Comparison of ENCODE assay signal across 23 cellular contexts in the genomic region with DNA sequence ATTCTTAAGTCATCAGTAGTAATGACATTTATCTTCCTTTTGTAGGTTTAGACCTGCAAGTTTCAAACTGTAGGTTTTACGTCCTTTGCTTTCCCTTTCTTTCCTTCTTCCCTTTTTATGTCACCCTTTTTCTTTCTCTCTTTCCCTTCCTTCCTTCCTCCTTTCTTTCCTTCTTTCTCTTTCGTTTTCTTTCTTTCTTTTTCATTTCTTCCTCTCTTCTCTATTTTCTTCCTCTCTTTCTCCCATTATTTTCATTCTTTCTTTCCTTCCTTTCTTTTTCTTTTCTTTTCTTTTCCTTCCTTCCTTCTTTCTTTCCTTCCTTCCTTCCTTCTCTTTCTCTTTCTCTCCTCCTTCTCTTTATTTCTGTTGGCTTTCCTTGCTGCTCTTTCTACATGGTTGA. TPM values are rescaled to one million over a fixed set of nuclear protein-coding genes. Genes with fewer than 3 reads are reported as not detected.
DNase-seq lines count a peak whose midpoint lies in the region; ATAC-seq and TF ChIP-seq lines count a peak whose summit lies in the region.
"Had no signal": no experiment of that assay in that cellular context is flagged by ENCODE, and none has a peak within 500 bp of the region (broad histone marks: within the 10 kb centered on the region; RNA-seq: fewer than 3 reads in every experiment).

No MANE protein-coding gene starts in this region.

- WGBS in right lobe of liver (ENCODE audit: insufficient coverage, low coverage, low lambda C conversion rate, missing lambda C conversion rate), result 61% methylated on average over 2 of the region's 2 CpGs

- H3K4me1 Mint-ChIP-seq in activated B cell treated with CpG ODN at 0.5 μM for 24 hours (no peaks in the 10 kb centered on the region), mesothelial cell of epicardium (peaks cover 23% of the 10 kb centered on the region)
- H3K4me1 Mint-ChIP-seq: GM23338, H9 had no signal

- POLR2A ChIA-PET in activated B cell treated with CpG ODN at 0.5 μM for 24 hours (lab: Charles Lee), result no interaction called here

- H3K27me3 Mint-ChIP-seq in activated B cell treated with CpG ODN at 0.5 μM for 24 hours (peaks cover 17% of the 10 kb centered on the region), mesothelial cell of epicardium (ENCODE audit: low read depth) (no peaks in the 10 kb centered on the region)
- H3K27me3 Mint-ChIP-seq: CD4-positive, alpha-beta T cell had no signal

- ATAC-seq in activated naive CD4-positive, alpha-beta T cell treated with anti-CD3 and anti-CD28 coated beads, Interleukin-2, amount 50 U/mL, for 72 hours, result no peak
- ATAC-seq in activated B cell treated with CpG ODN at 0.5 μM for 24 hours (ENCODE audit: low read depth) (no peak), right lobe of liver (no peak)
- ATAC-seq: GM12878, GM23338, HCT116 had no signal

- intact Hi-C loops in activated B cell treated with CpG ODN at 0.5 μM for 24 hours (cut with micrococcal nuclease) (loop anchor here (1.0 kb wide), 1 partner anchor 13 kb away; no protein-coding TSS in a partner anchor), right lobe of liver (cut with DNase I) (no loop called here)

- peak overlapping the region; percentile 13 to 58 for H3K27ac Mint-ChIP-seq in activated naive CD4-positive, alpha-beta T cell treated with anti-CD3 and anti-CD28 coated beads, Interleukin-2, amount 50 U/mL, for 72 hours
- H3K27ac Mint-ChIP-seq in activated B cell treated with CpG ODN at 0.5 μM for 24 hours (no peak overlapping the region), mesothelial cell of epicardium (peak overlapping the region; percentile 49)
- H3K27ac Mint-ChIP-seq: CD4-positive, alpha-beta T cell; GM23338; HFFc6 had no signal

- no peaks in the 10 kb centered on the region for H3K9me3 Mint-ChIP-seq in activated naive CD4-positive, alpha-beta T cell treated with anti-CD3 and anti-CD28 coated beads, Interleukin-2, amount 50 U/mL, for 72 hours
- H3K9me3 Mint-ChIP-seq in activated B cell treated with CpG ODN at 0.5 μM for 24 hours (no peaks in the 10 kb centered on the region), mesothelial cell of epicardium (peaks cover 4% of the 10 kb centered on the region)
- H3K9me3 Mint-ChIP-seq: CD4-positive, alpha-beta T cell; CD8-positive, alpha-beta memory T cell; GM23338; H9; HFFc6 had no signal

- DNase-seq in NOMO-1 treated with DMSO at 0.1 percent for 48 hours (lab: John Stamatoyannopoulos, UW; ENCODE audit: unreplicated experiment), result peak; percentile 24
- no peak for DNase-seq in NOMO-1 treated with dmso at 0.1 percent for 144 hours (lab: John Stamatoyannopoulos, UW; ENCODE audit: unreplicated experiment)
- no peak for DNase-seq in activated naive CD4-positive, alpha-beta T cell treated with anti-CD3 and anti-CD28 coated beads, Interleukin-2, amount 50 U/mL, for 72 hours (ENCODE audit: low spot score in 2 of 2)
- no peak for DNase-seq in activated naive CD4-positive, alpha-beta T cell treated with anti-CD3 and anti-CD28 coated beads, Interleukin-2, amount 50 U/mL, for 16 hours
- DNase-seq in activated B cell treated with CpG ODN at 0.5 μM for 24 hours, result no peak
- no peak for DNase-seq in mesothelial cell of epicardium (ENCODE audit: low spot score in 2 of 2, unreplicated experiment in 2 of 2)
- no peak for DNase-seq in germinal center (ENCODE audit: low spot score)
- no peak for DNase-seq in right lobe of liver
- DNase-seq: BE2C; CD4-positive, alpha-beta T cell; CD8-positive, alpha-beta memory T cell; DMS 273 treated with DMSO at 0.1 percent for 48 hours; DMS79; EL; GDM1; H9; HFFc6 had no signal

- peak; percentile 84 for TF ChIP-seq CTCF in activated B cell treated with CpG ODN at 0.5 μM for 24 hours (IDR thresholded peaks at IDR 0.05)
- no peak for TF ChIP-seq CTCF in mesothelial cell of epicardium (IDR thresholded peaks at IDR 0.05; ENCODE audit: unreplicated experiment)
- TF ChIP-seq CTCF in right lobe of liver (IDR thresholded peaks at IDR 0.05), result no peak

- no peak overlapping the region for H3K4me3 ChIP-seq in right lobe of liver
- H3K4me3 ChIP-seq: BLaER1 treated with 17β-estradiol and CSF1 and Interleukin-3, amounts not matched to agents 10 nM and 100 nM; GM12878; GM23338 had no signal

- TF ChIP-seq POLR2A in right lobe of liver (IDR thresholded peaks at IDR 0.05), result no peak

- H3K4me3 Mint-ChIP-seq in activated B cell treated with CpG ODN at 0.5 μM for 24 hours (no peak overlapping the region), mesothelial cell of epicardium (no peak overlapping the region)
- H3K4me3 Mint-ChIP-seq: CD14-positive monocyte; CD4-positive, alpha-beta T cell; CD8-positive, alpha-beta memory T cell; GM23338; H9; HFFc6 had no signal

- no peak overlapping the region for H3K27ac ChIP-seq in right lobe of liver
- H3K27ac ChIP-seq: 22Rv1; BLaER1 treated with 17β-estradiol and CSF1 and Interleukin-3, amounts not matched to agents 10 nM and 100 nM had no signal

- CTCF ChIA-PET in activated B cell treated with CpG ODN at 0.5 μM for 24 hours (lab: Charles Lee), result no interaction called here

- no peaks in the 10 kb centered on the region for H3K9me3 ChIP-seq in right lobe of liver
- H3K9me3 ChIP-seq: BE2C; BLaER1 treated with 17β-estradiol and CSF1 and Interleukin-3, amounts not matched to agents 10 nM and 100 nM had no signal

- no peaks in the 10 kb centered on the region for H3K36me3 Mint-ChIP-seq in activated naive CD4-positive, alpha-beta T cell treated with anti-CD3 and anti-CD28 coated beads, Interleukin-2, amount 50 U/mL, for 72 hours
- H3K36me3 Mint-ChIP-seq in activated B cell treated with CpG ODN at 0.5 μM for 24 hours (ENCODE audit: low read depth) (no peaks in the 10 kb centered on the region), mesothelial cell of epicardium (no peaks in the 10 kb centered on the region)
- H3K36me3 Mint-ChIP-seq: CD14-positive monocyte; CD8-positive, alpha-beta memory T cell had no signal

- H3K4me1 ChIP-seq in right lobe of liver, result peaks cover 0 to 5% (median 0%) of the 10 kb centered on the region in 4 donors
- H3K4me1 ChIP-seq: BE2C had no signal

- no peaks in the 10 kb centered on the region for H3K36me3 ChIP-seq in right lobe of liver
- H3K36me3 ChIP-seq: BE2C; BLaER1 treated with 17β-estradiol and CSF1 and Interleukin-3, amounts not matched to agents 10 nM and 100 nM had no signal

- H3K27me3 ChIP-seq in right lobe of liver, result no peaks in the 10 kb centered on the region
- H3K27me3 ChIP-seq: BE2C; BLaER1 treated with 17β-estradiol and CSF1 and Interleukin-3, amounts not matched to agents 10 nM and 100 nM had no signal

RNA-seq across cellular contexts. Expression of a gene that starts 59.9 kb away (rescaled TPM):
- total RNA-seq in activated naive CD4-positive, alpha-beta T cell treated with anti-CD3 and anti-CD28 coated beads, Interleukin-2, amount 50 U/mL, for 72 hours, result 10 to 100 TPM; 49.6 to 55.3 TPM
- total RNA-seq in activated B cell treated with CpG ODN at 0.5 μM for 24 hours (42.6 and 48.6 TPM in 2 replicates), mesothelial cell of epicardium (37.6 to 40.1 TPM (median 39.7 TPM) in 3 replicates), right lobe of liver (10 to 100 TPM; 12.7 to 17.5 (median 16.5) TPM)
